8 cellular contexts compared by ENCODE assay signal in genomic region chr14:99271288-99271941, GRCh38. TPM values are rescaled to one million over a fixed set of nuclear protein-coding genes. Genes with fewer than 3 reads are reported as not detected.
A peak's percentile ranks its signal among the peaks of the same experiment; 100 is the strongest.
DNase-seq lines count a peak whose midpoint lies in the region; ATAC-seq lines count a peak whose summit lies in the region.

No MANE protein-coding gene starts in this region.

- peak overlapping the region; percentile 96 for H3K4me3 Mint-ChIP-seq in activated CD4-positive, alpha-beta memory T cell treated with anti-CD3 and anti-CD28 coated beads for 36 hours
- peak overlapping the region; percentile 89 for H3K4me3 Mint-ChIP-seq in stimulated activated effector memory CD8-positive, alpha-beta T cell treated with anti-CD3 and anti-CD28 coated beads, Interleukin-12 subunit alpha, Interleukin-12 subunit beta, amount 100 ng/mL, for 72 hours

- H3K4me3 ChIP-seq in iPS-18a (ENCODE audit: low read length) = peak overlapping the region; percentile 71

- POLR2A ChIA-PET in activated CD4-positive, alpha-beta memory T cell treated with anti-CD3 and anti-CD28 coated beads for 36 hours (lab: Charles Lee) = interaction anchor here (0.8 to 19.8 kb wide), 10 partner anchors 10 to 1293 kb away, joined by 3 to 425 read pairs (median 7); no protein-coding TSS in a partner anchor

- intact Hi-C loops in activated CD4-positive, alpha-beta memory T cell treated with anti-CD3 and anti-CD28 coated beads for 36 hours (cut with micrococcal nuclease) = loop anchor here (5.0 kb wide), 3 partner anchors 1049 to 1564 kb away; no protein-coding TSS in a partner anchor

- DNase-seq in NCI-H748 (lab: John Stamatoyannopoulos, UW; ENCODE audit: unreplicated experiment) (peak; percentile 46), NCI-H748 treated with DMSO at 0.1 percent for 48 hours (lab: John Stamatoyannopoulos, UW) (no peak), NCI-H226 (no peak), AML-193 (lab: John Stamatoyannopoulos, UW) (no peak)
- DNase-seq in activated CD4-positive, alpha-beta memory T cell treated with anti-CD3 and anti-CD28 coated beads for 36 hours = no peak
- DNase-seq in stimulated activated effector memory CD8-positive, alpha-beta T cell treated with anti-CD3 and anti-CD28 coated beads, Interleukin-12 subunit alpha, Interleukin-12 subunit beta, amount 100 ng/mL, for 72 hours (ENCODE audit: low spot score in 2 of 2) = no peak

- peaks cover 30% of the 10 kb centered on the region for H3K4me1 Mint-ChIP-seq in activated CD4-positive, alpha-beta memory T cell treated with anti-CD3 and anti-CD28 coated beads for 36 hours (ENCODE audit: low read depth)
- peaks cover 43% of the 10 kb centered on the region for H3K4me1 Mint-ChIP-seq in stimulated activated effector memory CD8-positive, alpha-beta T cell treated with anti-CD3 and anti-CD28 coated beads, Interleukin-12 subunit alpha, Interleukin-12 subunit beta, amount 100 ng/mL, for 72 hours

- H3K4me1 ChIP-seq in iPS-18a (ENCODE audit: control insufficient read depth, low read depth, low read length) = peaks cover 18% of the 10 kb centered on the region

- peaks cover 73% of the 10 kb centered on the region for H3K27me3 ChIP-seq in iPS-18a (ENCODE audit: control insufficient read depth, insufficient read depth, low read length)

- no peaks in the 10 kb centered on the region for H3K36me3 ChIP-seq in iPS-18a (ENCODE audit: control insufficient read depth, low read depth, low read length)

- CTCF ChIA-PET in activated CD4-positive, alpha-beta memory T cell treated with anti-CD3 and anti-CD28 coated beads for 36 hours (lab: Charles Lee) = interaction anchor here (0.7 to 2.5 kb wide), 16 partner anchors 10 to 1293 kb away, joined by 3 to 22 read pairs (median 4); no protein-coding TSS in a partner anchor

- peaks cover 29% of the 10 kb centered on the region for H3K36me3 Mint-ChIP-seq in activated CD4-positive, alpha-beta memory T cell treated with anti-CD3 and anti-CD28 coated beads for 36 hours
- H3K36me3 Mint-ChIP-seq in stimulated activated effector memory CD8-positive, alpha-beta T cell treated with anti-CD3 and anti-CD28 coated beads, Interleukin-12 subunit alpha, Interleukin-12 subunit beta, amount 100 ng/mL, for 72 hours = peaks cover 54% of the 10 kb centered on the region

- H3K9me3 Mint-ChIP-seq in activated CD4-positive, alpha-beta memory T cell treated with anti-CD3 and anti-CD28 coated beads for 36 hours = no peaks in the 10 kb centered on the region
- H3K9me3 Mint-ChIP-seq in stimulated activated effector memory CD8-positive, alpha-beta T cell treated with anti-CD3 and anti-CD28 coated beads, Interleukin-12 subunit alpha, Interleukin-12 subunit beta, amount 100 ng/mL, for 72 hours = no peaks in the 10 kb centered on the region

- no peak for ATAC-seq in stimulated activated effector memory CD8-positive, alpha-beta T cell treated with anti-CD3 and anti-CD28 coated beads, Interleukin-12 subunit alpha, Interleukin-12 subunit beta, amount 100 ng/mL, for 72 hours
- ATAC-seq in HG02981 (IDR thresholded peaks at IDR 0.05; ENCODE audit: unreplicated experiment) = no peak

- no peak overlapping the region for H3K27ac ChIP-seq in iPS-18a (ENCODE audit: low read length)

- H3K9me3 ChIP-seq in iPS-18a (ENCODE audit: control insufficient read depth, low read depth, low read length) = no peaks in the 10 kb centered on the region

- peak overlapping the region; percentile 100 for H3K27ac Mint-ChIP-seq in activated CD4-positive, alpha-beta memory T cell treated with anti-CD3 and anti-CD28 coated beads for 36 hours
- peak overlapping the region; percentile 99 for H3K27ac Mint-ChIP-seq in stimulated activated effector memory CD8-positive, alpha-beta T cell treated with anti-CD3 and anti-CD28 coated beads, Interleukin-12 subunit alpha, Interleukin-12 subunit beta, amount 100 ng/mL, for 72 hours

- peaks cover 3% of the 10 kb centered on the region for H3K27me3 Mint-ChIP-seq in activated CD4-positive, alpha-beta memory T cell treated with anti-CD3 and anti-CD28 coated beads for 36 hours

- H3K9ac ChIP-seq in iPS-18a (ENCODE audit: low read length) = peak overlapping the region; percentile 48

RNA-seq across cellular contexts. Expression of gene BCL11B, which starts 0.6 kb away (rescaled TPM):
- 10 to 100 TPM; 48.9 to 49.1 TPM for total RNA-seq in activated CD4-positive, alpha-beta memory T cell treated with anti-CD3 and anti-CD28 coated beads for 36 hours
